In the genomic region with DNA sequence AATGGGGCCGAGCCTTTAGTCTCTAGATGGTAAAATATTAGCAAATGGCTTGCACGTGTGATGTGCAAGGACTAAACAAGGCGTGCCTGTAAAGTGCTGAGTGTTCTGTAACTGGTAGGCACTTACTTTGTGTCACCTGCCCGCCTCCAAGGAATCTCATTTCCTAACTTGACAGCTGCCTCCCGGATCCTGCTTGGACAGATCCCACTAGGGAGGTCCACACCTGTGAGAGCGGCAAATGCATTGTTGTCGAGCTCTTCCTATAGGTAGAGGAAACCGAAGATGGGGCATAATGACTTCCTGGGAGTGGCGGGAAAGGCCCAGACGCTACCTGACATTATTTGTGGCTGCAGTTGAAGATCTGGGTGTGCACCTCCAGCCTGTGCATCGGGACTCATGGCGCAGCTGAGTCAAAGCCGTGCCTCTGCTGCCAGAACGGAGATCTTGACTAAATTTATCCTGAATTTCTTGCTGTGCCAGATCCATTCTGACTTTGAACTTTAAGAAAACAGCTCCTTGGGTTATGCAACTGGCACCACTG, we compare ENCODE assay signal across 23 cellular contexts.
A peak's percentile ranks its signal among the peaks of the same experiment; 100 is the strongest.
DNase-seq lines count a peak whose midpoint lies in the region; ATAC-seq and TF ChIP-seq lines count a peak whose summit lies in the region.
"Had no signal": no experiment of that assay in that cellular context is flagged by ENCODE, and none has a peak within 500 bp of the region (broad histone marks: within the 10 kb centered on the region; RNA-seq: fewer than 3 reads in every experiment).

No MANE protein-coding gene starts in this region.

- peak overlapping the region; percentile 50 for H3K4me3 Mint-ChIP-seq in activated naive CD8-positive, alpha-beta T cell treated with anti-CD3 and anti-CD28 coated beads, Interleukin-2, amount 10 ng/mL, durations not matched to agents 7 days and 5 days
- H3K4me3 Mint-ChIP-seq in activated naive CD8-positive, alpha-beta T cell treated with anti-CD3 and anti-CD28 coated beads, Interleukin-2, amount 50 U/mL, for 24 hours, result no peak overlapping the region
- H3K4me3 Mint-ChIP-seq: activated naive CD4-positive, alpha-beta T cell treated with anti-CD3 and anti-CD28 coated beads, Interleukin-2, amount 50 U/mL, for 24 hours; activated T-helper 17 cell treated with anti-CD3 and anti-CD28 coated beads, Interleukin-2, amount 50 U/mL, for 72 hours; naive B cell had no signal

- ATAC-seq in activated naive CD8-positive, alpha-beta T cell treated with anti-CD3 and anti-CD28 coated beads, Interleukin-2, amount 10 ng/mL, durations not matched to agents 7 days and 5 days (ENCODE audit: low read depth), result no peak
- ATAC-seq in activated naive CD8-positive, alpha-beta T cell treated with anti-CD3 and anti-CD28 coated beads, Interleukin-2, amount 50 U/mL, for 24 hours, result no peak
- peak; percentile 55 for ATAC-seq in upper lobe of right lung
- no peak for ATAC-seq in GM21529 (IDR thresholded peaks at IDR 0.05; ENCODE audit: unreplicated experiment)
- ATAC-seq: activated T-helper 17 cell treated with anti-CD3 and anti-CD28 coated beads, Interleukin-2, amount 50 U/mL, for 72 hours; Panc1 had no signal

- intact Hi-C loops in upper lobe of right lung (cut with DNase I), result no loop called here

- peaks cover 1% of the 10 kb centered on the region for H3K9me3 Mint-ChIP-seq in activated naive CD8-positive, alpha-beta T cell treated with anti-CD3 and anti-CD28 coated beads, Interleukin-2, amount 10 ng/mL, durations not matched to agents 7 days and 5 days
- no peaks in the 10 kb centered on the region for H3K9me3 Mint-ChIP-seq in activated naive CD8-positive, alpha-beta T cell treated with anti-CD3 and anti-CD28 coated beads, Interleukin-2, amount 50 U/mL, for 24 hours
- H3K9me3 Mint-ChIP-seq: activated naive CD4-positive, alpha-beta T cell treated with anti-CD3 and anti-CD28 coated beads, Interleukin-2, amount 50 U/mL, for 24 hours; activated T-helper 17 cell treated with anti-CD3 and anti-CD28 coated beads, Interleukin-2, amount 50 U/mL, for 72 hours had no signal

- H3K4me1 ChIP-seq in upper lobe of right lung, result no peaks in the 10 kb centered on the region
- H3K4me1 ChIP-seq: left ventricle myocardium inferior, upper lobe of left lung had no signal

- peak overlapping the region; percentile 39 for H3K27ac Mint-ChIP-seq in activated naive CD8-positive, alpha-beta T cell treated with anti-CD3 and anti-CD28 coated beads, Interleukin-2, amount 10 ng/mL, durations not matched to agents 7 days and 5 days
- H3K27ac Mint-ChIP-seq in activated naive CD8-positive, alpha-beta T cell treated with anti-CD3 and anti-CD28 coated beads, Interleukin-2, amount 50 U/mL, for 24 hours, result no peak overlapping the region
- H3K27ac Mint-ChIP-seq: activated naive CD4-positive, alpha-beta T cell treated with anti-CD3 and anti-CD28 coated beads, Interleukin-2, amount 50 U/mL, for 24 hours; activated T-helper 17 cell treated with anti-CD3 and anti-CD28 coated beads, Interleukin-2, amount 50 U/mL, for 72 hours; naive B cell had no signal

- no peak overlapping the region for H3K27ac ChIP-seq in upper lobe of right lung
- H3K27ac ChIP-seq: left ventricle myocardium inferior, ovary, upper lobe of left lung had no signal

- no peaks in the 10 kb centered on the region for H3K9me3 ChIP-seq in upper lobe of right lung
- H3K9me3 ChIP-seq: left ventricle myocardium inferior, MG63, ovary, upper lobe of left lung had no signal

- peaks cover 9% of the 10 kb centered on the region for H3K4me1 Mint-ChIP-seq in activated naive CD8-positive, alpha-beta T cell treated with anti-CD3 and anti-CD28 coated beads, Interleukin-2, amount 10 ng/mL, durations not matched to agents 7 days and 5 days
- H3K4me1 Mint-ChIP-seq in activated naive CD8-positive, alpha-beta T cell treated with anti-CD3 and anti-CD28 coated beads, Interleukin-2, amount 50 U/mL, for 24 hours, result peaks cover 3% of the 10 kb centered on the region
- H3K4me1 Mint-ChIP-seq: activated T-helper 17 cell treated with anti-CD3 and anti-CD28 coated beads, Interleukin-2, amount 50 U/mL, for 72 hours; naive B cell had no signal

- H3K36me3 Mint-ChIP-seq in activated naive CD8-positive, alpha-beta T cell treated with anti-CD3 and anti-CD28 coated beads, Interleukin-2, amount 10 ng/mL, durations not matched to agents 7 days and 5 days, result peaks cover 2% of the 10 kb centered on the region
- no peaks in the 10 kb centered on the region for H3K36me3 Mint-ChIP-seq in activated naive CD8-positive, alpha-beta T cell treated with anti-CD3 and anti-CD28 coated beads, Interleukin-2, amount 50 U/mL, for 24 hours (ENCODE audit: low read depth)
- H3K36me3 Mint-ChIP-seq: activated naive CD4-positive, alpha-beta T cell treated with anti-CD3 and anti-CD28 coated beads, Interleukin-2, amount 50 U/mL, for 24 hours; naive B cell had no signal

- POLR2A ChIA-PET in activated naive CD8-positive, alpha-beta T cell treated with anti-CD3 and anti-CD28 coated beads, Interleukin-2, amount 10 ng/mL, durations not matched to agents 7 days and 5 days (lab: Charles Lee), result interaction anchor here (0.7 kb wide), 1 partner anchor 36 kb away, joined by 3 read pairs; no protein-coding TSS in a partner anchor

- no peak for TF ChIP-seq CTCF in upper lobe of right lung (IDR thresholded peaks at IDR 0.05)

- H3K27me3 Mint-ChIP-seq in activated naive CD8-positive, alpha-beta T cell treated with anti-CD3 and anti-CD28 coated beads, Interleukin-2, amount 10 ng/mL, durations not matched to agents 7 days and 5 days, result peaks cover 13% of the 10 kb centered on the region
- peaks cover 11% of the 10 kb centered on the region for H3K27me3 Mint-ChIP-seq in activated naive CD8-positive, alpha-beta T cell treated with anti-CD3 and anti-CD28 coated beads, Interleukin-2, amount 50 U/mL, for 24 hours

- no peaks in the 10 kb centered on the region for H3K36me3 ChIP-seq in upper lobe of right lung
- H3K36me3 ChIP-seq: left ventricle myocardium inferior, MG63, ovary, upper lobe of left lung had no signal

- no peak for DNase-seq in activated naive CD8-positive, alpha-beta T cell treated with anti-CD3 and anti-CD28 coated beads, Interleukin-2, amount 10 ng/mL, durations not matched to agents 7 days and 5 days
- no peak for DNase-seq in activated naive CD8-positive, alpha-beta T cell treated with anti-CD3 and anti-CD28 coated beads, Interleukin-2, amount 50 U/mL, for 24 hours
- peak; percentile 89 for DNase-seq in NCI-H748 (lab: John Stamatoyannopoulos, UW; ENCODE audit: unreplicated experiment)
- peak; percentile 41 for DNase-seq in islet precursor cell
- no peak for DNase-seq in upper lobe of right lung
- DNase-seq in mesenteric fat pad (ENCODE audit: low spot score), result no peak
- no peak for DNase-seq in NCI-H1105 (lab: John Stamatoyannopoulos, UW)
- DNase-seq: activated CD4-positive, alpha-beta T cell treated with anti-CD3 and anti-CD28 coated beads, Interleukin-2, amount 50 U/mL, for 4 hours; DMS79 treated with DMSO at 0.1 percent for 48 hours; KBM-7; left ventricle myocardium inferior; MG63; naive B cell; NCI-H510A treated with DMSO at 0.1 percent for 48 hours; ovary; SIG-M5; stimulated activated CD4-positive, alpha-beta T cell treated with anti-CD3 and anti-CD28 coated beads, Interleukin-2, amount 100 ng/mL, for 24 hours; SW 1271; upper lobe of left lung had no signal

- no peak overlapping the region for H3K4me3 ChIP-seq in upper lobe of right lung
- H3K4me3 ChIP-seq: left ventricle myocardium inferior, MG63, ovary, upper lobe of left lung had no signal

- peaks cover 8% of the 10 kb centered on the region for H3K27me3 ChIP-seq in upper lobe of right lung
- H3K27me3 ChIP-seq: MG63, ovary, upper lobe of left lung had no signal

Comparison
In these comparisons a context has a peak if more than half of its experiments do, and no peak if none do; other contexts are left out.
1. DNase-seq: peak in NCI-H748 (single experiment) and islet precursor cell (single experiment); none in activated naive CD8-positive, alpha-beta T cell treated with anti-CD3 and anti-CD28 coated beads, Interleukin-2, amount 10 ng/mL, durations not matched to agents 7 days and 5 days (single experiment), activated naive CD8-positive, alpha-beta T cell treated with anti-CD3 and anti-CD28 coated beads, Interleukin-2, amount 50 U/mL, for 24 hours (single experiment), upper lobe of right lung (single experiment), mesenteric fat pad (single experiment) and NCI-H1105 (single experiment).